In genomic region chr20:63955846-63956663, GRCh38 we compare ENCODE assay signal across 8 cellular contexts. TPM values are rescaled to one million over a fixed set of nuclear protein-coding genes. Genes with fewer than 3 reads are reported as not detected.
A peak's percentile ranks its signal among the peaks of the same experiment; 100 is the strongest.
DNase-seq lines count a peak whose midpoint lies in the region; ATAC-seq and TF ChIP-seq lines count a peak whose summit lies in the region.

Gene UCKL1, minus strand, starts transcription at chr20:63956416. Its CDS starts 44 bp downstream, at chr20:63956372.

- peaks cover 12% of the 10 kb centered on the region for H3K4me1 ChIP-seq in BE2C

- H3K27me3 Mint-ChIP-seq in activated CD8-positive, alpha-beta T cell treated with anti-CD3 and anti-CD28 coated beads, Interleukin-2, amount 10 ng/mL, durations not matched to agents 7 days and 5 days (ENCODE audit: low read depth): no peaks in the 10 kb centered on the region

- H3K27me3 ChIP-seq in BE2C: no peaks in the 10 kb centered on the region

- POLR2A ChIA-PET in activated CD8-positive, alpha-beta T cell treated with anti-CD3 and anti-CD28 coated beads, Interleukin-2, amount 10 ng/mL, durations not matched to agents 7 days and 5 days (lab: Charles Lee): interaction anchor here (0.6 to 1.2 kb wide), 9 partner anchors 12 to 419 kb away, joined by 3 to 5 read pairs (median 4); partner anchors contain the start of genes PRPF6 and SAMD10

- peaks cover 8% of the 10 kb centered on the region for H3K36me3 Mint-ChIP-seq in activated CD8-positive, alpha-beta T cell treated with anti-CD3 and anti-CD28 coated beads, Interleukin-2, amount 10 ng/mL, durations not matched to agents 7 days and 5 days (ENCODE audit: low read depth)

- ATAC-seq in GM19035 (IDR thresholded peaks at IDR 0.05; ENCODE audit: unreplicated experiment) (peak; percentile 76), HG03342 (IDR thresholded peaks at IDR 0.05; ENCODE audit: unreplicated experiment) (peak; percentile 62)
- peak; percentile 80 for ATAC-seq in activated CD8-positive, alpha-beta T cell treated with anti-CD3 and anti-CD28 coated beads, Interleukin-2, amount 10 ng/mL, durations not matched to agents 7 days and 5 days

- no peaks in the 10 kb centered on the region for H3K9me3 ChIP-seq in BE2C

- H3K9me3 Mint-ChIP-seq in activated CD8-positive, alpha-beta T cell treated with anti-CD3 and anti-CD28 coated beads, Interleukin-2, amount 10 ng/mL, durations not matched to agents 7 days and 5 days (ENCODE audit: insufficient read depth): no peaks in the 10 kb centered on the region

- peaks cover 39% of the 10 kb centered on the region for H3K4me1 Mint-ChIP-seq in activated CD8-positive, alpha-beta T cell treated with anti-CD3 and anti-CD28 coated beads, Interleukin-2, amount 10 ng/mL, durations not matched to agents 7 days and 5 days (ENCODE audit: low read depth)

- peak within 1 kb of the TSS; percentile 83 for H3K4me3 Mint-ChIP-seq in activated CD8-positive, alpha-beta T cell treated with anti-CD3 and anti-CD28 coated beads, Interleukin-2, amount 10 ng/mL, durations not matched to agents 7 days and 5 days

- peak within 1 kb of the TSS; percentile 87 for H3K27ac Mint-ChIP-seq in activated CD8-positive, alpha-beta T cell treated with anti-CD3 and anti-CD28 coated beads, Interleukin-2, amount 10 ng/mL, durations not matched to agents 7 days and 5 days

- DNase-seq in BE2C (peak; percentile 95), NCI-H748 (lab: John Stamatoyannopoulos, UW; ENCODE audit: unreplicated experiment) (peak; percentile 88), medulla oblongata (ENCODE audit: extremely low spot score) (peak; percentile 90)
- DNase-seq in activated CD8-positive, alpha-beta T cell treated with anti-CD3 and anti-CD28 coated beads, Interleukin-2, amount 10 ng/mL, durations not matched to agents 7 days and 5 days: peak; percentile 92
- DNase-seq in effector CD8-positive, alpha-beta T cell (lab: John Stamatoyannopoulos, UW): peak; percentile 85
- DNase-seq in stimulated activated CD4-positive, alpha-beta T cell treated with anti-CD3 and anti-CD28 coated beads, TNF-alpha, amount 100 ng/mL, for 48 hours (ENCODE audit: low read depth in 3 of 3): peak; percentile 79 to 83 (median 83)

- CTCF ChIA-PET in activated CD8-positive, alpha-beta T cell treated with anti-CD3 and anti-CD28 coated beads, Interleukin-2, amount 10 ng/mL, durations not matched to agents 7 days and 5 days (lab: Charles Lee): interaction anchor here (0.6 to 1.9 kb wide), 5 partner anchors 17 to 868 kb away, joined by 3 to 13 read pairs (median 6); partner anchors contain the start of genes PRPF6 and SAMD10

- no peak for TF ChIP-seq CTCF in BE2C (IDR thresholded peaks at IDR 0.05; ENCODE audit: low read depth, low read length)

- peaks cover 11% of the 10 kb centered on the region; the same call in 1 of the 2 replicates for H3K36me3 ChIP-seq in BE2C

- H3K4me3 ChIP-seq in BE2C (ENCODE audit: low read depth, low read length): peak within 1 kb of the TSS; percentile 91

RNA-seq across cellular contexts. Expression of gene UCKL1, which starts in this region (rescaled TPM):
- 141 TPM for polyA plus RNA-seq in BE2C (2012; ENCODE audit: insufficient read depth, insufficient read length, low read depth)
- 10 to 100 TPM; 41.1 to 45.4 TPM for total RNA-seq in activated CD8-positive, alpha-beta T cell treated with anti-CD3 and anti-CD28 coated beads, Interleukin-2, amount 10 ng/mL, durations not matched to agents 7 days and 5 days

Comparison
In these comparisons a context has a peak if more than half of its experiments do, and no peak if none do; other contexts are left out.
1. Peak in every context shown above with its lines: DNase-seq, ATAC-seq and H3K4me3 ChIP-seq.